6 cellular contexts compared by ENCODE assay signal in the genomic region with DNA sequence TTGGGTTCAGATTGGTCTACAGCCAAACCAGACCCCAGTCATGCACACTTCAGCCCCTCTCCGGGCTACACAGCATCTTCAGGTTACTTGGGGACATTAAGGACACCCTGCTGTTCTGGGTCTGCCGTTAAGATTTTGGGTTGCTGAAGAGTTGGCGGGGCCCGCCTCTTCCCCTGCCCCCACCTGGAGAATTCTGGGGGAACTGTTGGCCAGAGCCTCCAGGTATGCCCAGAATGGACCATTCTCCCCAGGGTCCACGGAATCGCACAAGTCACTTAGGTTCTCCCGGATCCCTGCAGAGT. TPM values are rescaled to one million over a fixed set of nuclear protein-coding genes. Genes with fewer than 3 reads are reported as not detected.
DNase-seq lines count a peak whose midpoint lies in the region; ATAC-seq and TF ChIP-seq lines count a peak whose summit lies in the region.

No MANE protein-coding gene starts in this region.

- H3K36me3 ChIP-seq in DND-41 (ENCODE audit: insufficient read depth, low read length), result peaks cover 14% of the 10 kb centered on the region

- H4K20me1 ChIP-seq in DND-41 (ENCODE audit: insufficient read depth, low read length), result peaks cover 21% of the 10 kb centered on the region

- intact Hi-C loops in activated CD8-positive, alpha-beta T cell treated with anti-CD3 and anti-CD28 coated beads for 36 hours (cut with micrococcal nuclease), result no loop called here

- H3K27me3 ChIP-seq in DND-41 (ENCODE audit: insufficient read depth, low read length, poor library complexity), result no peaks in the 10 kb centered on the region

- no peaks in the 10 kb centered on the region for H3K9me3 Mint-ChIP-seq in activated CD8-positive, alpha-beta T cell treated with anti-CD3 and anti-CD28 coated beads for 36 hours
- peaks cover 0 to 2% (median 0%) of the 10 kb centered on the region in 7 donors for H3K9me3 Mint-ChIP-seq in naive B cell

- peaks cover 6% of the 10 kb centered on the region for H3K36me3 Mint-ChIP-seq in activated CD8-positive, alpha-beta T cell treated with anti-CD3 and anti-CD28 coated beads for 36 hours (ENCODE audit: low read depth)
- H3K36me3 Mint-ChIP-seq in naive B cell, result peaks cover 18 to 21% of the 10 kb centered on the region in 2 donors

- no peak for TF ChIP-seq CTCF in DND-41 (IDR thresholded peaks at IDR 0.05; ENCODE audit: borderline replicate concordance, extremely low read depth, low read length, poor library complexity, severe bottlenecking)
- TF ChIP-seq CTCF in activated CD8-positive, alpha-beta T cell treated with anti-CD3 and anti-CD28 coated beads for 36 hours (IDR thresholded peaks at IDR 0.05), result no peak

- POLR2A ChIA-PET in activated CD8-positive, alpha-beta T cell treated with anti-CD3 and anti-CD28 coated beads for 36 hours (lab: Charles Lee), result interaction anchor here (0.7 to 1.6 kb wide), 2 partner anchors 67 to 141 kb away, joined by 3 to 8 read pairs; no protein-coding TSS in a partner anchor

- peaks cover 22% of the 10 kb centered on the region for H3K4me1 ChIP-seq in DND-41 (ENCODE audit: insufficient read depth, low read length)

- H3K4me1 Mint-ChIP-seq in activated CD8-positive, alpha-beta T cell treated with anti-CD3 and anti-CD28 coated beads for 36 hours (ENCODE audit: low read depth), result peaks cover 2% of the 10 kb centered on the region
- peaks cover 0 to 20% (median 9%) of the 10 kb centered on the region in 3 donors for H3K4me1 Mint-ChIP-seq in naive B cell

- ATAC-seq in DND-41 (ENCODE audit: insufficient read depth, low read depth), result peak; percentile 10; the same call in 2 of the 3 replicates
- no peak for ATAC-seq in activated CD8-positive, alpha-beta T cell treated with anti-CD3 and anti-CD28 coated beads for 36 hours
- no peak for ATAC-seq in naive B cell (ENCODE audit: low read depth in 2 of 2)

- no peaks in the 10 kb centered on the region for H3K9me3 ChIP-seq in DND-41 (ENCODE audit: insufficient read depth, low read length, severe bottlenecking)

- H2AFZ ChIP-seq in DND-41 (ENCODE audit: low read depth, low read length), result peak overlapping the region; percentile 83

- peak overlapping the region in 1 of 2 experiments; percentile 60; a peak in 3 of 4 replicates for H3K4me3 ChIP-seq in DND-41 (ENCODE audit: low read depth in 1 of 2, low read length in 2 of 2)

- CTCF ChIA-PET in activated CD8-positive, alpha-beta T cell treated with anti-CD3 and anti-CD28 coated beads for 36 hours (lab: Charles Lee), result interaction anchor here (1.3 to 2.1 kb wide), 3 partner anchors 67 to 153 kb away, joined by 4 to 17 read pairs (median 9); partner anchors contain the start of gene DNPH1

- H3K4me2 ChIP-seq in DND-41 (ENCODE audit: insufficient read depth, low read length), result peak overlapping the region; percentile 95

- DNase-seq in DND-41, result no peak
- DNase-seq in activated CD8-positive, alpha-beta T cell treated with anti-CD3 and anti-CD28 coated beads for 36 hours, result no peak
- no peak for DNase-seq in naive B cell
- no peak for DNase-seq in activated CD8-positive, alpha-beta memory T cell treated with anti-CD3 and anti-CD28 coated beads for 24 hours
- DNase-seq in SIG-M5 treated with dmso at 0.1 percent for 504 hours (lab: John Stamatoyannopoulos, UW; ENCODE audit: unreplicated experiment), result no peak
- no peak for DNase-seq in T-helper 9 cell

- H3K27ac ChIP-seq in DND-41 (ENCODE audit: low read length), result peak overlapping the region; percentile 65

- H3K79me2 ChIP-seq in DND-41 (ENCODE audit: insufficient read depth, low read length), result peaks cover 39% of the 10 kb centered on the region

- H3K9ac ChIP-seq in DND-41 (ENCODE audit: low read depth, low read length), result peak overlapping the region; percentile 46

- H3K27ac Mint-ChIP-seq in activated CD8-positive, alpha-beta T cell treated with anti-CD3 and anti-CD28 coated beads for 36 hours, result no peak overlapping the region
- H3K27ac Mint-ChIP-seq in naive B cell, result no peak overlapping the region

- peaks cover 10% of the 10 kb centered on the region for H3K27me3 Mint-ChIP-seq in activated CD8-positive, alpha-beta T cell treated with anti-CD3 and anti-CD28 coated beads for 36 hours
- peaks cover 13 to 19% (median 17%) of the 10 kb centered on the region in 3 donors for H3K27me3 Mint-ChIP-seq in naive B cell

- H3K4me3 Mint-ChIP-seq in activated CD8-positive, alpha-beta T cell treated with anti-CD3 and anti-CD28 coated beads for 36 hours, result peak overlapping the region; percentile 54
- H3K4me3 Mint-ChIP-seq in naive B cell, result peak overlapping the region; percentile 15 to 85 (median 66)

RNA-seq across cellular contexts. Expression of gene PTK7, which starts 0.4 kb away (rescaled TPM):
- total RNA-seq in activated CD8-positive, alpha-beta T cell treated with anti-CD3 and anti-CD28 coated beads for 36 hours, result 1 to 10 TPM; 3.8 to 4.1 TPM
- not detected for polyA plus RNA-seq in naive B cell (ENCODE audit: low read depth in 6 of 6)

RNA-seq across cellular contexts. Expression of gene KLC4, which starts 16.3 kb away (rescaled TPM):
- total RNA-seq in activated CD8-positive, alpha-beta T cell treated with anti-CD3 and anti-CD28 coated beads for 36 hours, result 10 to 100 TPM; 10.6 to 11.5 TPM
- polyA plus RNA-seq in naive B cell (ENCODE audit: low read depth in 6 of 6), result 10 to 100 TPM in 4 of 6 donors, 1 to 10 TPM in 2; 1.3 to 11.2 (median 10.5) TPM

RNA-seq across cellular contexts. Expression of gene MRPL2, which starts 16.5 kb away (rescaled TPM):
- total RNA-seq in activated CD8-positive, alpha-beta T cell treated with anti-CD3 and anti-CD28 coated beads for 36 hours, result 100 to 1,000 TPM; 108 TPM
- polyA plus RNA-seq in naive B cell (ENCODE audit: low read depth in 6 of 6), result 10 to 100 TPM; 27.2 to 61.1 (median 42.3) TPM

RNA-seq across cellular contexts. Expression of gene CUL7, which starts 22.1 kb away (rescaled TPM):
- 10 to 100 TPM; 13.9 TPM for total RNA-seq in activated CD8-positive, alpha-beta T cell treated with anti-CD3 and anti-CD28 coated beads for 36 hours
- polyA plus RNA-seq in naive B cell (ENCODE audit: low read depth in 6 of 6), result 1 to 10 TPM; 3.1 to 6.4 (median 4.4) TPM

RNA-seq across cellular contexts. Expression of gene RRP36, which starts 54.3 kb away (rescaled TPM):
- total RNA-seq in activated CD8-positive, alpha-beta T cell treated with anti-CD3 and anti-CD28 coated beads for 36 hours, result 10 to 100 TPM; 47.9 to 48.0 TPM
- 10 to 100 TPM; 27.8 to 55.0 (median 39.8) TPM for polyA plus RNA-seq in naive B cell (ENCODE audit: low read depth in 6 of 6)
